Comparison of ENCODE assay signal across 10 cellular contexts in the genomic region with DNA sequence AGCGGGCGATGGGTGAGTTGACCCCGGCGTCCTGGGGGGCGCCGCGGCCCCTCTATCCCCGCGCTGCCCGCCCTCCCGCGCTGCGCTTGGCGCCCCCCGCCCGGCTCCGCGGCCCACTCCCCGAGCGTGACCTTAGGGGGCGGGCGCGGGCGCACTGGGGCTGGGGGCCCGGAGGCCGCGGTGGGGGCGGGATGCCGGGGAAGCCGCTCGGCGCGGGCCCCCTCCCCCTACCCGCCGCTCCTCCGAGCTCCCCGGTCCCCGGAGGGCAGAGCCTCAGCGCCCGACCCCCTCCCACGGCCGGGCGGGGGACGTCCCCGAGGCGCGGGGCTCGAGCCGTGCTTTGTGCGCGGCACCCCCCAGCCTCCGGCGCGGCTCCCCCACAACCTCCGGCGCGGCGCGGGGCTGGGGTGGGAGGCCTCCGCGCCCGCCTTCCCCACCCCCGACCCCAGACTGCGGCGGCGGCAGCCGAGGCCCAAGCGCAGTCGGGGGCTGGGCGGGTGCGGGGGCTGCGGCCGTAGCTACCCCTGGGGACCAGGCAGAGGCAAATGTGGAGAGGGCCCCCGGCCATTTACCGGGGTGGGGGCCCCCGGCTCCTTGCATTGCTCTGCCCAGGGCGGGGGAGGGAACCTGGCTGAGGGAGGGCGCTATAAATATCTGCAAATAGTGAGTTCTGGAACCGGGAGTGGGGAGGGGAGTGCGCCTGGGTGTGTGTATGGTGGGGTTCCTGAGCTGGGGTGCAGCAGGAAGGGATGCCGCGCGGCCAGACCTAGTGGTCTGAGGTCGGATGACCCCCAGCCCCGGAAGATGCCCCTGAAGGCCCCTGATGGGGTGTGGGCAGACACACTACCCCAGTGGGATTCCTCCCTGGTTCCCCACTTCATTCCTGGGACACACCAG. TPM values are rescaled to one million over a fixed set of nuclear protein-coding genes. Genes with fewer than 3 reads are reported as not detected.
DNase-seq lines count a peak whose midpoint lies in the region; ATAC-seq, FAIRE-seq and TF ChIP-seq lines count a peak whose summit lies in the region.
"Had no signal": no experiment of that assay in that cellular context is flagged by ENCODE, and none has a peak within 500 bp of the region (broad histone marks: within the 10 kb centered on the region; RNA-seq: fewer than 3 reads in every experiment).

No MANE protein-coding gene starts in this region.

- H3K9me3 Mint-ChIP-seq in natural killer cell treated with Interleukin-12 subunit alpha and Interleukin-12 subunit beta and Interleukin-15 and Interleukin-18, amount 100 ng/mL, for 72 hours: no peaks in the 10 kb centered on the region

- H3K27ac ChIP-seq in BLaER1 treated with 17β-estradiol and CSF1 and Interleukin-3, amounts not matched to agents 10 nM and 100 nM: peak overlapping the region; percentile 57 to 81 (median 71); a peak in 21 of 22 replicates
- no peak overlapping the region for H3K27ac ChIP-seq in HUES64 (ENCODE audit: low read depth, low read length)
- peak overlapping the region in 1 of 2 donors; percentile 69 for H3K27ac ChIP-seq in coronary artery

- no peaks in the 10 kb centered on the region for H4K20me1 ChIP-seq in BLaER1 treated with 17β-estradiol and CSF1 and Interleukin-3, amounts not matched to agents 10 nM and 100 nM

- H3K4me2 ChIP-seq in BLaER1 treated with 17β-estradiol and CSF1 and Interleukin-3, amounts not matched to agents 10 nM and 100 nM: peak overlapping the region; percentile 85 to 99 (median 93)

- no peaks in the 10 kb centered on the region for H3K9me3 ChIP-seq in BLaER1 treated with 17β-estradiol and CSF1 and Interleukin-3, amounts not matched to agents 10 nM and 100 nM (replicated peaks in 1 of 11)
- H3K9me3 ChIP-seq in HUES64 (ENCODE audit: insufficient read depth, low read depth, low read length): no peaks in the 10 kb centered on the region

- TF ChIP-seq POLR2A in H54 (IDR thresholded peaks at IDR 0.05; ENCODE audit: low read depth, low read length): no peak

- peaks cover 12% of the 10 kb centered on the region in 2 donors for H3K4me1 Mint-ChIP-seq in natural killer cell treated with Interleukin-12 subunit alpha and Interleukin-12 subunit beta and Interleukin-15 and Interleukin-18, amount 100 ng/mL, for 72 hours (ENCODE audit: low read depth in 2 of 2)

- peak overlapping the region; percentile 49 for H3K4me3 Mint-ChIP-seq in natural killer cell treated with Interleukin-12 subunit alpha and Interleukin-12 subunit beta and Interleukin-15 and Interleukin-18, amount 100 ng/mL, for 72 hours

- FAIRE-seq in H54 (lab: Jason Lieb, UNC): no peak
- FAIRE-seq: endometrium had no signal

- peaks cover 0 to 18% (median 11%) of the 10 kb centered on the region in 11 experiments; a peak in 12 of 22 replicates for H3K27me3 ChIP-seq in BLaER1 treated with 17β-estradiol and CSF1 and Interleukin-3, amounts not matched to agents 10 nM and 100 nM
- H3K27me3 ChIP-seq in HUES64 (ENCODE audit: insufficient read depth, low read length): peaks cover 32% of the 10 kb centered on the region

- peak overlapping the region; percentile 61 to 78 (median 71) for H3K4me3 ChIP-seq in BLaER1 treated with 17β-estradiol and CSF1 and Interleukin-3, amounts not matched to agents 10 nM and 100 nM
- H3K4me3 ChIP-seq in HUES64 (ENCODE audit: low read length): peak overlapping the region; percentile 61
- H3K4me3 ChIP-seq in coronary artery: peak overlapping the region; percentile 78

- H3K4me1 ChIP-seq in BLaER1 treated with 17β-estradiol and CSF1 and Interleukin-3, amounts not matched to agents 10 nM and 100 nM: peaks cover 22 to 45% (median 34%) of the 10 kb centered on the region in 10 experiments
- peaks cover 4% of the 10 kb centered on the region; the same call in 1 of the 2 replicates for H3K4me1 ChIP-seq in HUES64 (ENCODE audit: insufficient read depth, low read length)

- 1% methylated on average over 85 of the region's 85 CpGs for WGBS in HUES64

- H3K36me3 Mint-ChIP-seq in natural killer cell treated with Interleukin-12 subunit alpha and Interleukin-12 subunit beta and Interleukin-15 and Interleukin-18, amount 100 ng/mL, for 72 hours: peaks cover 6% of the 10 kb centered on the region

- H3K36me3 ChIP-seq in BLaER1 treated with 17β-estradiol and CSF1 and Interleukin-3, amounts not matched to agents 10 nM and 100 nM: no peaks in the 10 kb centered on the region
- no peaks in the 10 kb centered on the region for H3K36me3 ChIP-seq in HUES64 (ENCODE audit: insufficient read depth, low read length)

- peaks cover 34 to 51% of the 10 kb centered on the region in 2 donors for H3K27me3 Mint-ChIP-seq in natural killer cell treated with Interleukin-12 subunit alpha and Interleukin-12 subunit beta and Interleukin-15 and Interleukin-18, amount 100 ng/mL, for 72 hours

- no peak overlapping the region for H3K27ac Mint-ChIP-seq in natural killer cell treated with Interleukin-12 subunit alpha and Interleukin-12 subunit beta and Interleukin-15 and Interleukin-18, amount 100 ng/mL, for 72 hours

- H3K9ac ChIP-seq in BLaER1 treated with 17β-estradiol and CSF1 and Interleukin-3, amounts not matched to agents 10 nM and 100 nM: peak overlapping the region; percentile 74 to 86 (median 81)
- H3K9ac ChIP-seq in HUES64 (ENCODE audit: low read depth, low read length): peak overlapping the region; percentile 55

- no peak for DNase-seq in coronary artery (ENCODE audit: low spot score)
- DNase-seq in natural killer cell treated with Interleukin-12 subunit alpha and Interleukin-12 subunit beta and Interleukin-15 and Interleukin-18, amount 100 ng/mL, for 72 hours (ENCODE audit: low spot score): no peak
- no peak for DNase-seq in KG1 (lab: John Stamatoyannopoulos, UW)
- no peak for DNase-seq in activated CD8-positive, alpha-beta memory T cell treated with anti-CD3 and anti-CD28 coated beads for 24 hours
- DNase-seq in H54 (ENCODE audit: insufficient read length, low spot score): no peak
- DNase-seq: NCI-H2107 had no signal

- TF ChIP-seq CTCF in coronary artery (IDR thresholded peaks at IDR 0.05): no peak

- no peak for ATAC-seq in natural killer cell treated with Interleukin-12 subunit alpha and Interleukin-12 subunit beta and Interleukin-15 and Interleukin-18, amount 100 ng/mL, for 72 hours
- no peak for ATAC-seq in HG02623 (IDR thresholded peaks at IDR 0.05; ENCODE audit: unreplicated experiment)

RNA-seq across cellular contexts. Expression of a gene that starts 1.0 kb away (rescaled TPM):
- polyA plus RNA-seq in HUES64 (2013, experiment 1 of 2): 3.8 TPM
- 5.5 TPM for polyA plus RNA-seq in HUES64 (2013, experiment 2 of 2)
- 1 to 10 TPM in 1 of 2 donors, under 1 TPM in 1; 0.38 to 2.6 TPM for total RNA-seq in natural killer cell treated with Interleukin-12 subunit alpha and Interleukin-12 subunit beta and Interleukin-15 and Interleukin-18, amount 100 ng/mL, for 72 hours

RNA-seq across cellular contexts. Expression of a gene that starts 44.3 kb away (rescaled TPM):
- 24.8 TPM for polyA plus RNA-seq in HUES64 (2013, experiment 1 of 2)
- polyA plus RNA-seq in HUES64 (2013, experiment 2 of 2): 23.8 TPM
- 10 to 100 TPM; 49.6 to 71.2 TPM for total RNA-seq in natural killer cell treated with Interleukin-12 subunit alpha and Interleukin-12 subunit beta and Interleukin-15 and Interleukin-18, amount 100 ng/mL, for 72 hours

RNA-seq across cellular contexts. Expression of a gene that starts 58.2 kb away (rescaled TPM):
- polyA plus RNA-seq in HUES64 (2013, experiment 1 of 2): 12.8 TPM
- 17.0 TPM for polyA plus RNA-seq in HUES64 (2013, experiment 2 of 2)
- total RNA-seq in natural killer cell treated with Interleukin-12 subunit alpha and Interleukin-12 subunit beta and Interleukin-15 and Interleukin-18, amount 100 ng/mL, for 72 hours: 10 to 100 TPM; 20.8 to 38.9 TPM
